1 cellular context compared by ENCODE assay signal in genomic region chr6:167956983-167957492, GRCh38.
TF ChIP-seq lines count a peak whose summit lies in the region.

No MANE protein-coding gene starts in this region.

TF ChIP-seq in HCT116, 20 proteins besides CTCF, POLR2A, EP300 and RAD21 (continued from another document):
- TF ChIP-seq EZH2phosphoT487 (IDR thresholded peaks at IDR 0.05; ENCODE audit: borderline replicate concordance): no peak
- no peak for TF ChIP-seq ZNF274 (IDR thresholded peaks at IDR 0.05; ENCODE audit: low read depth, low read length)
- no peak for TF ChIP-seq EGR1 (IDR thresholded peaks at IDR 0.05; ENCODE audit: low read depth)
- no peak for TF ChIP-seq CEBPB (IDR thresholded peaks at IDR 0.05; ENCODE audit: low read depth)
- TF ChIP-seq REST (IDR thresholded peaks at IDR 0.05; ENCODE audit: low read depth): no peak
- TF ChIP-seq JUND (IDR thresholded peaks at IDR 0.05): no peak
- TF ChIP-seq TCF7L2 (IDR thresholded peaks at IDR 0.05; ENCODE audit: borderline replicate concordance, extremely low read depth, insufficient read depth, insufficient read length): no peak
- no peak for TF ChIP-seq EZH2 (IDR thresholded peaks at IDR 0.05)
- TF ChIP-seq SRF (IDR thresholded peaks at IDR 0.05; ENCODE audit: low read depth): no peak
- TF ChIP-seq FOSL1 (IDR thresholded peaks at IDR 0.05; ENCODE audit: low read depth): no peak; the same call in 1 of the 2 replicates
- no peak for TF ChIP-seq YY1 (IDR thresholded peaks at IDR 0.05; ENCODE audit: extremely low read depth, insufficient replicate concordance, low read depth, low read length)
- no peak for TF ChIP-seq ELF1 (IDR thresholded peaks at IDR 0.05; ENCODE audit: borderline replicate concordance, low read depth)
- no peak for TF ChIP-seq ATF3 (IDR thresholded peaks at IDR 0.05)
- TF ChIP-seq SIN3A (IDR thresholded peaks at IDR 0.05; ENCODE audit: low read depth): no peak
- no peak for TF ChIP-seq SP1 (IDR thresholded peaks at IDR 0.05; ENCODE audit: low read depth)
- no peak for TF ChIP-seq ZBTB33 (IDR thresholded peaks at IDR 0.05; ENCODE audit: extremely low read depth, insufficient replicate concordance, low read length)
- TF ChIP-seq POLR2AphosphoS5 (IDR thresholded peaks at IDR 0.05; ENCODE audit: low read depth, low read length): no peak
